ENCODE assay signal across 23 cellular contexts in the genomic region with DNA sequence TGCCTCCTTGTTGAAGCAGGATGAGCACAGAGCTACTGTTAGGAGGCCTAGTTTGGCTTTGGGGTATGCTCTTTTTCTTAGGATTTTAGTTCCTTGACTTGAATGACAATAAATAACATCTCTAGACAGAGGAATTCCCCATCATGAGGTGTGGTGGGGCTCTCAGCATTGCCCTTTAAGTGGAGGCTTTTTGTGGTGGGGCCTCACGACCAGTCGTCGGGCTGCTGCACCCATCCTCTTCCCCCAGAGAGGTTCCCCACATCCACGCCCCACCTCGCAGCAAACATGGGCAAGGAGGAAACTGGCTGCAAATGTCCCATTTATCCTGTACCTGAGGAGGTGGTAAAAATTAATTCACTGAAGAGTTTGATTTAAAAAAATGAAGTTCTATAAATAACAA.
DNase-seq lines count a peak whose midpoint lies in the region; ATAC-seq and TF ChIP-seq lines count a peak whose summit lies in the region.
"Had no signal": no experiment of that assay in that cellular context is flagged by ENCODE, and none has a peak within 500 bp of the region (broad histone marks: within the 10 kb centered on the region; RNA-seq: fewer than 3 reads in every experiment).

No MANE protein-coding gene starts in this region.

- peak; percentile 30 for ATAC-seq in CD4-positive, alpha-beta T cell (ENCODE audit: poor library complexity)
- ATAC-seq in activated T-helper 17 cell treated with anti-CD3 and anti-CD28 coated beads, Interleukin-2, amount 50 U/mL, for 72 hours (replicated peaks) = no peak
- peak; percentile 59 to 66 for ATAC-seq in naive thymus-derived CD8-positive, alpha-beta T cell
- ATAC-seq in HG02642 (IDR thresholded peaks at IDR 0.05; ENCODE audit: poor library complexity, unreplicated experiment) = no peak
- ATAC-seq: stimulated activated memory B cell treated with anti-CD40 and anti-IgM and Interleukin-4, amounts not matched to agents 10 μg/mL and 1 μg/mL and 100 μg/mL, for 72 hours had no signal

- POLR2A ChIA-PET in CD4-positive, alpha-beta T cell (lab: Charles Lee) = no interaction called here
- POLR2A ChIA-PET in naive thymus-derived CD8-positive, alpha-beta T cell (lab: Charles Lee) = interaction anchor here (1.0 kb wide), 1 partner anchor 10 kb away, joined by 3 read pairs; no protein-coding TSS in a partner anchor

- no peak overlapping the region for H3K27ac ChIP-seq in CD4-positive, alpha-beta T cell (ENCODE audit: low read depth, low read length)
- H3K27ac ChIP-seq: right atrium auricular region, SK-N-MC, testis, WERI-Rb-1 had no signal

- peaks cover 12% of the 10 kb centered on the region for H3K4me1 Mint-ChIP-seq in CD4-positive, alpha-beta T cell (ENCODE audit: low read depth)
- H3K4me1 Mint-ChIP-seq in activated T-helper 17 cell treated with anti-CD3 and anti-CD28 coated beads, Interleukin-2, amount 50 U/mL, for 72 hours = no peaks in the 10 kb centered on the region
- H3K4me1 Mint-ChIP-seq in naive thymus-derived CD8-positive, alpha-beta T cell = peaks cover 0 to 64% (median 16%) of the 10 kb centered on the region in 4 donors

- peak in 1 of 10 experiments; percentile 14 for DNase-seq in CD4-positive, alpha-beta T cell
- DNase-seq in GM12865 (ENCODE audit: low read depth) (peak; percentile 50), EL (no peak), NCI-H187 (lab: John Stamatoyannopoulos, UW) (no peak)
- DNase-seq in naive thymus-derived CD8-positive, alpha-beta T cell = peak in 1 of 10 donors; percentile 40
- DNase-seq: activated CD4-positive, alpha-beta T cell treated with anti-CD3 and anti-CD28 coated beads, Interleukin-2, amount 50 U/mL, for 48 hours; caudate nucleus; DMS153; HFFc6; Karpas-422; left cardiac atrium; NCI-H1436 treated with DMSO at 0.1 percent for 48 hours; stimulated activated CD4-positive, alpha-beta T cell treated with anti-CD3 and anti-CD28 coated beads, Interleukin-4, amount 100 ng/mL, for 1 hour; testis; uterus; WERI-Rb-1 had no signal

- H3K4me3 Mint-ChIP-seq in CD4-positive, alpha-beta T cell = no peak overlapping the region
- peak overlapping the region; percentile 16 for H3K4me3 Mint-ChIP-seq in activated T-helper 17 cell treated with anti-CD3 and anti-CD28 coated beads, Interleukin-2, amount 50 U/mL, for 72 hours
- H3K4me3 Mint-ChIP-seq in naive thymus-derived CD8-positive, alpha-beta T cell = peak overlapping the region; percentile 12 to 73 (median 26)
- H3K4me3 Mint-ChIP-seq: activated naive CD4-positive, alpha-beta T cell treated with anti-CD3 and anti-CD28 coated beads, Interleukin-2, amount 50 U/mL, for 24 hours; GM23338; HFFc6; stimulated activated memory B cell treated with anti-CD40 and anti-IgM and Interleukin-4, amounts not matched to agents 10 μg/mL and 1 μg/mL and 100 μg/mL, for 72 hours had no signal

- intact Hi-C loops in CD4-positive, alpha-beta T cell (cut with DNase I, micrococcal nuclease) = no loop called here

- no peak overlapping the region for H3K4me3 ChIP-seq in GM12865 (ENCODE audit: low read depth, low read length)
- H3K4me3 ChIP-seq: GM23338, right atrium auricular region, SK-N-MC, testis, uterus had no signal

- H3K27me3 ChIP-seq in CD4-positive, alpha-beta T cell (ENCODE audit: control insufficient read depth, insufficient read depth, low read length) = no peaks in the 10 kb centered on the region
- H3K27me3 ChIP-seq: right atrium auricular region, testis, uterus had no signal

- H3K27me3 Mint-ChIP-seq in CD4-positive, alpha-beta T cell = no peaks in the 10 kb centered on the region
- no peaks in the 10 kb centered on the region for H3K27me3 Mint-ChIP-seq in activated T-helper 17 cell treated with anti-CD3 and anti-CD28 coated beads, Interleukin-2, amount 50 U/mL, for 72 hours
- no peaks in the 10 kb centered on the region for H3K27me3 Mint-ChIP-seq in naive thymus-derived CD8-positive, alpha-beta T cell
- H3K27me3 Mint-ChIP-seq: activated naive CD4-positive, alpha-beta T cell treated with anti-CD3 and anti-CD28 coated beads, Interleukin-2, amount 50 U/mL, for 24 hours had no signal

- no peak for TF ChIP-seq CTCF in CD4-positive, alpha-beta T cell (IDR thresholded peaks at IDR 0.05)
- TF ChIP-seq CTCF in GM12865 (IDR thresholded peaks at IDR 0.05; ENCODE audit: insufficient read depth, low read depth, low read length, missing control alignments) = no peak

- H3K36me3 Mint-ChIP-seq in CD4-positive, alpha-beta T cell (ENCODE audit: low read depth) = no peaks in the 10 kb centered on the region
- no peaks in the 10 kb centered on the region for H3K36me3 Mint-ChIP-seq in activated T-helper 17 cell treated with anti-CD3 and anti-CD28 coated beads, Interleukin-2, amount 50 U/mL, for 72 hours (ENCODE audit: low read depth)
- H3K36me3 Mint-ChIP-seq in naive thymus-derived CD8-positive, alpha-beta T cell = no peaks in the 10 kb centered on the region
- H3K36me3 Mint-ChIP-seq: activated naive CD4-positive, alpha-beta T cell treated with anti-CD3 and anti-CD28 coated beads, Interleukin-2, amount 50 U/mL, for 24 hours; stimulated activated memory B cell treated with anti-CD40 and anti-IgM and Interleukin-4, amounts not matched to agents 10 μg/mL and 1 μg/mL and 100 μg/mL, for 72 hours had no signal

- peak overlapping the region; percentile 68 for H3K27ac Mint-ChIP-seq in CD4-positive, alpha-beta T cell
- H3K27ac Mint-ChIP-seq in activated T-helper 17 cell treated with anti-CD3 and anti-CD28 coated beads, Interleukin-2, amount 50 U/mL, for 72 hours = no peak overlapping the region
- peak overlapping the region in 9 of 10 donors; percentile 60 to 94 (median 88) for H3K27ac Mint-ChIP-seq in naive thymus-derived CD8-positive, alpha-beta T cell
- H3K27ac Mint-ChIP-seq: activated naive CD4-positive, alpha-beta T cell treated with anti-CD3 and anti-CD28 coated beads, Interleukin-2, amount 50 U/mL, for 24 hours; GM23338; HFFc6; stimulated activated memory B cell treated with anti-CD40 and anti-IgM and Interleukin-4, amounts not matched to agents 10 μg/mL and 1 μg/mL and 100 μg/mL, for 72 hours had no signal

- CTCF ChIA-PET in CD4-positive, alpha-beta T cell (lab: Charles Lee) = no interaction called here

- no peaks in the 10 kb centered on the region for H3K9me3 ChIP-seq in CD4-positive, alpha-beta T cell (ENCODE audit: control insufficient read depth, low read length)
- H3K9me3 ChIP-seq: right atrium auricular region, testis, uterus had no signal

- peaks cover 4% of the 10 kb centered on the region for H3K9me3 Mint-ChIP-seq in CD4-positive, alpha-beta T cell
- H3K9me3 Mint-ChIP-seq in activated T-helper 17 cell treated with anti-CD3 and anti-CD28 coated beads, Interleukin-2, amount 50 U/mL, for 72 hours = no peaks in the 10 kb centered on the region
- H3K9me3 Mint-ChIP-seq in naive thymus-derived CD8-positive, alpha-beta T cell = peaks cover 0 to 2% (median 0%) of the 10 kb centered on the region in 9 donors
- H3K9me3 Mint-ChIP-seq: activated naive CD4-positive, alpha-beta T cell treated with anti-CD3 and anti-CD28 coated beads, Interleukin-2, amount 50 U/mL, for 24 hours; GM23338; HFFc6; stimulated activated memory B cell treated with anti-CD40 and anti-IgM and Interleukin-4, amounts not matched to agents 10 μg/mL and 1 μg/mL and 100 μg/mL, for 72 hours had no signal

Comparison
In these comparisons a context has a peak if more than half of its experiments do, and no peak if none do; other contexts are left out.
1. ATAC-seq: peak in CD4-positive, alpha-beta T cell (single experiment) and naive thymus-derived CD8-positive, alpha-beta T cell (2 of 2); none in activated T-helper 17 cell treated with anti-CD3 and anti-CD28 coated beads, Interleukin-2, amount 50 U/mL, for 72 hours (single experiment) and HG02642 (single experiment).